ENCODE assay signal across 15 cellular contexts in genomic region chr18:24214913-24215312, GRCh38.
DNase-seq lines count a peak whose midpoint lies in the region; ATAC-seq and TF ChIP-seq lines count a peak whose summit lies in the region.
"Had no signal": no experiment of that assay in that cellular context is flagged by ENCODE, and none has a peak within 500 bp of the region (broad histone marks: within the 10 kb centered on the region; RNA-seq: fewer than 3 reads in every experiment).

No MANE protein-coding gene starts in this region.

- CTCF ChIA-PET in SK-N-SH (lab: Yijun Ruan, JAX) = no interaction called here

- TF ChIP-seq CTCF in SK-N-SH (IDR thresholded peaks at IDR 0.05) (no peak), choroid plexus epithelial cell (conservative IDR thresholded peaks at IDR 0.05; ENCODE audit: low read depth, low read length) (no peak), thyroid gland (IDR thresholded peaks at IDR 0.05) (no peak)

- H3K4me3 ChIP-seq in SK-N-SH (ENCODE audit: low read depth in 2 of 2, low read length in 1 of 2) (no peak overlapping the region), choroid plexus epithelial cell (ENCODE audit: low read depth, low read length) (peak overlapping the region; percentile 11), mesenchymal stem cell (ENCODE audit: insufficient read depth in 1 of 2, low read depth in 1 of 2, low read length in 2 of 2) (no peak overlapping the region), thyroid gland (replicated peaks in 1 of 3) (no peak overlapping the region)
- H3K4me3 ChIP-seq: GM23248, skin epidermis had no signal

- no peaks in the 10 kb centered on the region for H3K9me2 ChIP-seq in SK-N-SH

- 0 out of 2 replicates have a peak overlapping the region, but pooled peaks have one; percentile 2 for H3K4me2 ChIP-seq in SK-N-SH
- H3K4me2 ChIP-seq in mesenchymal stem cell (ENCODE audit: low read length, poor library complexity, severe bottlenecking) = no peak overlapping the region

- H4K91ac ChIP-seq in mesenchymal stem cell (ENCODE audit: low read length) = no peak overlapping the region

- intact Hi-C loops in thyroid gland (cut with DNase I) = no loop called here

- peaks cover 12% of the 10 kb centered on the region for H3F3A ChIP-seq in SK-N-SH (replicated peaks; ENCODE audit: insufficient read depth)

- no peak overlapping the region for H2BK5ac ChIP-seq in mesenchymal stem cell (ENCODE audit: low read depth, low read length, poor library complexity, severe bottlenecking)

- no peak for TF ChIP-seq RAD21 in SK-N-SH (IDR thresholded peaks at IDR 0.05; ENCODE audit: low read length)

- H3K4ac ChIP-seq in mesenchymal stem cell (ENCODE audit: low read depth in 1 of 2, low read length in 2 of 2) = no peak overlapping the region

- H4K20me1 ChIP-seq in SK-N-SH (ENCODE audit: insufficient read depth) = no peaks in the 10 kb centered on the region

- ATAC-seq in SK-N-SH treated with all-trans-retinoic acid at 6 μM for 48 hours (no peak), GM19324 (IDR thresholded peaks at IDR 0.05; ENCODE audit: low FRiP score, unreplicated experiment) (no peak)
- ATAC-seq in stimulated activated naive CD8-positive, alpha-beta T cell treated with anti-CD3 and anti-CD28 coated beads, Interleukin-15, Interleukin-2, amounts not matched to agents 100 U/mL and 50 U/mL, for 24 hours = no peak
- ATAC-seq: activated T-cell treated with anti-CD3 and anti-CD28 coated beads, Interleukin-2, amount 50 U/mL, for 4 hours; naive thymus-derived CD8-positive, alpha-beta T cell had no signal

- no peaks in the 10 kb centered on the region for H3K27me3 ChIP-seq in SK-N-SH (ENCODE audit: insufficient read depth)
- H3K27me3 ChIP-seq in mesenchymal stem cell (ENCODE audit: control insufficient read depth in 1 of 2, insufficient read depth in 1 of 2, low read length in 2 of 2) = no peaks in the 10 kb centered on the region
- H3K27me3 ChIP-seq in thyroid gland = no peaks in the 10 kb centered on the region

- H3K9ac ChIP-seq in SK-N-SH (no peak overlapping the region), mesenchymal stem cell (ENCODE audit: low read length) (no peak overlapping the region)
- H3K9ac ChIP-seq: GM23248 had no signal

- no peak for TF ChIP-seq EP300 in SK-N-SH (IDR thresholded peaks at IDR 0.05; ENCODE audit: borderline replicate concordance in 1 of 2, low read depth in 1 of 2, low read length in 1 of 2)

- H3K79me1 ChIP-seq in mesenchymal stem cell (replicated peaks; ENCODE audit: low read length, poor library complexity, severe bottlenecking) = no peaks in the 10 kb centered on the region

- H3K18ac ChIP-seq in mesenchymal stem cell (ENCODE audit: low read depth in 1 of 2, low read length in 2 of 2) = no peak overlapping the region

- 94% methylated on average over 1 of the region's 1 CpG for WGBS in SK-N-SH (ENCODE audit: low lambda C conversion rate)
- 82% methylated on average over 1 of the region's 1 CpG for WGBS in mesenchymal stem cell
- WGBS in thyroid gland, 2 donors = 26 to 64% methylated on average over 1 of the region's 1 CpG

- no peaks in the 10 kb centered on the region for H3K36me3 ChIP-seq in SK-N-SH (replicated peaks in 1 of 2; ENCODE audit: control insufficient read depth in 1 of 2, insufficient read depth in 2 of 2, low read length in 1 of 2)
- H3K36me3 ChIP-seq in mesenchymal stem cell (ENCODE audit: control insufficient read depth in 1 of 2, insufficient read depth in 2 of 2, low read depth in 1 of 2, low read length in 2 of 2) = peaks cover 0 to 1% of the 10 kb centered on the region in 2 experiments
- H3K36me3 ChIP-seq in thyroid gland = no peaks in the 10 kb centered on the region

- TF ChIP-seq POLR2A in thyroid gland (IDR thresholded peaks at IDR 0.05) = no peak

- H3K4me1 ChIP-seq in SK-N-SH (ENCODE audit: control insufficient read depth in 1 of 2, insufficient read depth in 2 of 2, low read depth in 1 of 2, low read length in 1 of 2) (peaks cover 0 to 24% of the 10 kb centered on the region in 2 experiments; a peak in 1 of 4 replicates), mesenchymal stem cell (ENCODE audit: control insufficient read depth, insufficient read depth, low read depth, low read length) (peaks cover 2% of the 10 kb centered on the region), thyroid gland (peaks cover 15 to 22% of the 10 kb centered on the region in 2 donors)

- DNase-seq in SK-N-SH (no peak), choroid plexus epithelial cell (ENCODE audit: low read depth) (no peak), mesenchymal stem cell (no peak), thyroid gland (no peak), COLO668 (lab: John Stamatoyannopoulos, UW; ENCODE audit: unreplicated experiment) (no peak)
- no peak for DNase-seq in stimulated activated naive CD8-positive, alpha-beta T cell treated with anti-CD3 and anti-CD28 coated beads, Interleukin-15, Interleukin-2, amounts not matched to agents 100 U/mL and 50 U/mL, for 24 hours
- DNase-seq: activated CD4-positive, alpha-beta T cell treated with anti-CD3 and anti-CD28 coated beads, Interleukin-2, amount 10 ng/mL, durations not matched to agents 24 days and 14 days; activated T-cell treated with anti-CD3 and anti-CD28 coated beads, Interleukin-2, amount 50 U/mL, for 4 hours; foreskin melanocyte; GM23248; naive thymus-derived CD8-positive, alpha-beta T cell; T-helper 9 cell had no signal

- H3K27ac ChIP-seq in SK-N-SH (ENCODE audit: low read depth in 2 of 2, low read length in 1 of 2) = no peak overlapping the region
- H3K27ac ChIP-seq in mesenchymal stem cell (ENCODE audit: low read length, poor library complexity, severe bottlenecking) = peak overlapping the region; percentile 65
- peak overlapping the region; percentile 2 to 68 (median 15) for H3K27ac ChIP-seq in thyroid gland
- H3K27ac ChIP-seq: GM23248, skin epidermis had no signal

- no peaks in the 10 kb centered on the region for H3K9me3 ChIP-seq in SK-N-SH
- H3K9me3 ChIP-seq in mesenchymal stem cell (ENCODE audit: control insufficient read depth, low read length) = no peaks in the 10 kb centered on the region
- no peaks in the 10 kb centered on the region for H3K9me3 ChIP-seq in thyroid gland

- H2BK15ac ChIP-seq in mesenchymal stem cell (ENCODE audit: low read depth, poor library complexity, severe bottlenecking) = no peak overlapping the region

- no peak overlapping the region for H3K23ac ChIP-seq in mesenchymal stem cell (ENCODE audit: low read length in 2 of 2)

- H2BK120ac ChIP-seq in mesenchymal stem cell (ENCODE audit: low read depth, low read length) = no peak overlapping the region

- H2AK5ac ChIP-seq in mesenchymal stem cell (ENCODE audit: low read length, severe bottlenecking) = no peak overlapping the region

- H2BK12ac ChIP-seq in mesenchymal stem cell (ENCODE audit: low read length in 2 of 2) = no peak overlapping the region

- POLR2A ChIA-PET in SK-N-SH (lab: Yijun Ruan, JAX) = no interaction called here

- H2AFZ ChIP-seq in SK-N-SH (ENCODE audit: low read depth) = no peak overlapping the region
- no peak overlapping the region for H2AFZ ChIP-seq in mesenchymal stem cell (ENCODE audit: low read depth, low read length)
- H2AFZ ChIP-seq: GM23248 had no signal

- no peaks in the 10 kb centered on the region for H3K79me2 ChIP-seq in SK-N-SH (ENCODE audit: insufficient read depth)

- H3K14ac ChIP-seq in mesenchymal stem cell (ENCODE audit: low read length in 2 of 2) = no peak overlapping the region

- no peak overlapping the region for H4K8ac ChIP-seq in mesenchymal stem cell (ENCODE audit: low read length)

TF ChIP-seq in SK-N-SH, 30 proteins besides CTCF, POLR2A, EP300 and RAD21 (continues in another document):
- TF ChIP-seq TCF12 (IDR thresholded peaks at IDR 0.05) (no peak), FOSL2 (IDR thresholded peaks at IDR 0.05; ENCODE audit: borderline replicate concordance, low read depth) (no peak)
- TF ChIP-seq, protein P1, sequence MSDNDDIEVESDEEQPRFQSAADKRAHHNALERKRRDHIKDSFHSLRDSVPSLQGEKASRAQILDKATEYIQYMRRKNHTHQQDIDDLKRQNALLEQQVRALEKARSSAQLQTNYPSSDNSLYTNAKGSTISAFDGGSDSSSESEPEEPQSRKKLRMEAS (IDR thresholded peaks at IDR 0.05; ENCODE audit: low read depth) = no peak

TF ChIP-seq in SK-N-SH treated with all-trans-retinoic acid at 6 μM for 48 hours, 23 proteins besides CTCF, POLR2A, EP300 and RAD21 (continues in another document):
- no peak for TF ChIP-seq RARB (CRISPR knock-in tag; IDR thresholded peaks at IDR 0.05)
- TF ChIP-seq BACH2 (CRISPR knock-in tag; IDR thresholded peaks at IDR 0.05; ENCODE audit: borderline replicate concordance) = no peak
- TF ChIP-seq SNAI2 (CRISPR knock-in tag; IDR thresholded peaks at IDR 0.05) = no peak
- no peak for TF ChIP-seq OSR1 (CRISPR knock-in tag; IDR thresholded peaks at IDR 0.05)
- TF ChIP-seq CSDC2 (CRISPR knock-in tag; IDR thresholded peaks at IDR 0.05) = no peak
- TF ChIP-seq ZFP3 (CRISPR knock-in tag; IDR thresholded peaks at IDR 0.05) = no peak
- TF ChIP-seq PPARA (CRISPR knock-in tag; IDR thresholded peaks at IDR 0.05; ENCODE audit: borderline replicate concordance) = no peak
- TF ChIP-seq ZNF70 (CRISPR knock-in tag; IDR thresholded peaks at IDR 0.05) = no peak
- TF ChIP-seq, protein P2, sequence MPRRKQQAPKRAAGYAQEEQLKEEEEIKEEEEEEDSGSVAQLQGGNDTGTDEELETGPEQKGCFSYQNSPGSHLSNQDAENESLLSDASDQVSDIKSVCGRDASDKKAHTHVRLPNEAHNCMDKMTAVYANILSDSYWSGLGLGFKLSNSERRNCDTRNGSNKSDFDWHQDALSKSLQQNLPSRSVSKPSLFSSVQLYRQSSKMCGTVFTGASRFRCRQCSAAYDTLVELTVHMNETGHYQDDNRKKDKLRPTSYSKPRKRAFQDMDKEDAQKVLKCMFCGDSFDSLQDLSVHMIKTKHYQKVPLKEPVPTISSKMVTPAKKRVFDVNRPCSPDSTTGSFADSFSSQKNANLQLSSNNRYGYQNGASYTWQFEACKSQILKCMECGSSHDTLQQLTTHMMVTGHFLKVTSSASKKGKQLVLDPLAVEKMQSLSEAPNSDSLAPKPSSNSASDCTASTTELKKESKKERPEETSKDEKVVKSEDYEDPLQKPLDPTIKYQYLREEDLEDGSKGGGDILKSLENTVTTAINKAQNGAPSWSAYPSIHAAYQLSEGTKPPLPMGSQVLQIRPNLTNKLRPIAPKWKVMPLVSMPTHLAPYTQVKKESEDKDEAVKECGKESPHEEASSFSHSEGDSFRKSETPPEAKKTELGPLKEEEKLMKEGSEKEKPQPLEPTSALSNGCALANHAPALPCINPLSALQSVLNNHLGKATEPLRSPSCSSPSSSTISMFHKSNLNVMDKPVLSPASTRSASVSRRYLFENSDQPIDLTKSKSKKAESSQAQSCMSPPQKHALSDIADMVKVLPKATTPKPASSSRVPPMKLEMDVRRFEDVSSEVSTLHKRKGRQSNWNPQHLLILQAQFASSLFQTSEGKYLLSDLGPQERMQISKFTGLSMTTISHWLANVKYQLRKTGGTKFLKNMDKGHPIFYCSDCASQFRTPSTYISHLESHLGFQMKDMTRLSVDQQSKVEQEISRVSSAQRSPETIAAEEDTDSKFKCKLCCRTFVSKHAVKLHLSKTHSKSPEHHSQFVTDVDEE (CRISPR knock-in tag; IDR thresholded peaks at IDR 0.05) = no peak
- no peak for TF ChIP-seq ZNF565 (CRISPR knock-in tag; conservative IDR thresholded peaks at IDR 0.05; ENCODE audit: low read depth)

Comparison
In these comparisons a context has a peak if more than half of its experiments do, and no peak if none do; other contexts are left out.
1. H3K27ac ChIP-seq: peak in mesenchymal stem cell (single experiment) and thyroid gland (3 of 3); none in SK-N-SH (0 of 2).